Comparison of ENCODE assay signal across 26 cellular contexts in the genomic region with DNA sequence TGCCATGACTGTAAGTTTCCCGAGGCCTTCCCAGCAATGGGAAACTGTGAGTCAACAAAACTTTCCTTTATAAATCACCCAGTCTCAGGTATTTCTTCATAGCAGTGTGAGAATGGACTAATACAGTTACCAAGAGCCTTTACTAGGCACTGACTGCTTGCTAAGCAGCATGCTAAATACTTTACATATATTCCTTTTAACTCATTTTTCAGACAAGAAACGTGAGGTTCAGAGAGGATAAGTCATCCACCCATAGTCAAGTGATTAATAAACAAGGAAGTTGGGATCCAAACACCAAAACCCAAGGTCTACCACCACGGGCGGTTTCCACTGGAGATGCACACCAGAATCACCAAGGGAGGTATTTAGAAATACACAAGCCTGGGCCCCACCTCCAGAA.
A peak's percentile ranks its signal among the peaks of the same experiment; 100 is the strongest.
DNase-seq lines count a peak whose midpoint lies in the region; ATAC-seq and TF ChIP-seq lines count a peak whose summit lies in the region.
"Had no signal": no experiment of that assay in that cellular context is flagged by ENCODE, and none has a peak within 500 bp of the region (broad histone marks: within the 10 kb centered on the region; RNA-seq: fewer than 3 reads in every experiment).

No MANE protein-coding gene starts in this region.

- H3K4me3 ChIP-seq in AG04449 (ENCODE audit: low read depth, low read length), result no peak overlapping the region
- H3K4me3 ChIP-seq in adipocyte (ENCODE audit: low read length), result peak overlapping the region; percentile 18
- H3K4me3 ChIP-seq in fibroblast of pulmonary artery (replicated peaks; ENCODE audit: low read depth, low read length), result no peak overlapping the region
- H3K4me3 ChIP-seq: A549, vagina had no signal

- no peaks in the 10 kb centered on the region for H3K27me3 ChIP-seq in adipocyte (replicated peaks; ENCODE audit: control insufficient read depth, insufficient read depth, low read length)
- H3K27me3 ChIP-seq: vagina had no signal

- TF ChIP-seq CTCF in AG04449 (IDR thresholded peaks at IDR 0.05; ENCODE audit: insufficient read depth, low read length, missing control alignments) (no peak), fibroblast of pulmonary artery (IDR thresholded peaks at IDR 0.05; ENCODE audit: low read length, missing control alignments) (no peak)

- DNase-seq in AG04449 (ENCODE audit: low read depth, low spot score) (peak; percentile 52), ELR (ENCODE audit: low read depth) (peak; percentile 71), adipocyte (ENCODE audit: low read depth) (peak; percentile 11), fibroblast of pulmonary artery (ENCODE audit: low read depth) (peak; percentile 45), NCI-H1092 (lab: John Stamatoyannopoulos, UW) (no peak)
- DNase-seq in activated CD8-positive, alpha-beta memory T cell treated with anti-CD3 and anti-CD28 coated beads, Interleukin-2, amount 50 U/mL, for 4 hours, result no peak
- DNase-seq: activated CD4-positive, alpha-beta memory T cell treated with anti-CD3 and anti-CD28 coated beads for 36 hours; activated naive CD4-positive, alpha-beta T cell treated with anti-CD3 and anti-CD28 coated beads for 36 hours; amygdala; C1 segment of cervical spinal cord; COR-L47; GF-D8; midbrain; naive B cell; NCI-H446; NCI-H774; Right ventricle myocardium superior; stimulated activated naive CD8-positive, alpha-beta T cell treated with anti-CD3 and anti-CD28 coated beads, Interleukin-15, amount 100 ng/mL, for 72 hours; T-helper 2 cell had no signal

- POLR2A ChIA-PET in AG04449 (lab: Yijun Ruan, JAX), result no interaction called here

- peak overlapping the region; percentile 65 for H3K9ac ChIP-seq in adipocyte (ENCODE audit: low read length)

- H3K4me1 ChIP-seq in adipocyte (ENCODE audit: control insufficient read depth, insufficient read depth, low read length), result peaks cover 33% of the 10 kb centered on the region
- H3K4me1 ChIP-seq: A549, vagina had no signal

- H3K36me3 ChIP-seq in adipocyte (ENCODE audit: control insufficient read depth, insufficient read depth, low read length, severe bottlenecking), result no peaks in the 10 kb centered on the region
- H3K36me3 ChIP-seq: vagina had no signal

- ATAC-seq in GM19467 (IDR thresholded peaks at IDR 0.05; ENCODE audit: unreplicated experiment), result no peak
- no peak for ATAC-seq in GM18907 (IDR thresholded peaks at IDR 0.05; ENCODE audit: unreplicated experiment)
- ATAC-seq: A549; activated CD4-positive, CD25-positive, alpha-beta regulatory T cell treated with anti-CD3 and anti-CD28 coated beads, Interleukin-2, amount 50 U/mL, for 24 hours; Panc1; sciatic nerve; stimulated activated naive CD8-positive, alpha-beta T cell treated with anti-CD3 and anti-CD28 coated beads, Interleukin-15, amount 100 ng/mL, for 72 hours had no signal

- CTCF ChIA-PET in AG04449 (lab: Yijun Ruan, JAX), result no interaction called here

- H3K9me3 ChIP-seq in adipocyte (ENCODE audit: control insufficient read depth, low read length), result no peaks in the 10 kb centered on the region
- H3K9me3 ChIP-seq: A549, vagina had no signal

Comparison
In these comparisons a context has a peak if more than half of its experiments do, and no peak if none do; other contexts are left out.
1. DNase-seq: peak in AG04449 (single experiment), ELR (single experiment), adipocyte (single experiment) and fibroblast of pulmonary artery (single experiment); none in activated CD8-positive, alpha-beta memory T cell treated with anti-CD3 and anti-CD28 coated beads, Interleukin-2, amount 50 U/mL, for 4 hours (single experiment) and NCI-H1092 (single experiment).